ENCODE assay signal across 8 cellular contexts in the genomic region with DNA sequence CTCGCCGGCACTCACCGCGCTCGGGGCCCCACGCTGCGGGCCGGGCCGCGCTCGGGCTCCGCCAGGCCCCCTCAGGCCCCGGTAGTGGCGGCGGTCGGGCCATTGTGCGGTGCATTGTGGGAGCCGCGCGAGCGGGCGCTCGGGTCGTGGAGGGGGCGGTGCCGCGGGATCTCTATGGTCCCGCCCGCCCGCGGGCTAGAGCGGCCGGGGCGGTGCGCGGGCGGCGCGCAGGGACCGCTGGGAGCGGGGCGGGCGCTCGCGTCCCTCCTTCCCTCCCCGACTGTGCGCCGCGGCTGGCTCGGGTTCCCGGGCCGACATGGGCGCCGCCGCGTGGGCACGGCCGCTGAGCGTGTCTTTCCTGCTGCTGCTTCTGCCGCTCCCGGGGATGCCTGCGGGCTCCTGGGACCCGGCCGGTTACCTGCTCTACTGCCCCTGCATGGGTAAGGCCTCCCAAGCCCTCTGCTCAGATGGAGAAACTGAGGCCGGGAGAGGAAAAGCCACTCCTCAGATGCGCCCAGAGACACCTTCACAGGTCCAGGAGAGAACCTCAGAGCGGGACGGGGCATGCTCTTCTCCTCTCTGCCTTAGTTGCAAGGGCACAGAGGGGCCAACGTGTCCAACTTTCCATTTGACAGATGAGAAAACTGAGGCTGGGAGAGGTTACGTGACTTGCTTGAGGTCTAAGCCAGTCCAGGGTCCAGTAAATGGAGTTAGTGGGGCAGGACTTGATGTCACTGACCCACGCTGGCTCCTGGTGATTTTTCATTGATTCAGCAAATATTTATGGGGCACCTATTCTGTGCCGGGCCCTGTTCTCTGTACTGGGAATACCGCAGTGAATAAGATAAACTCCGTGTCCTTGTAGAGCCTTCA. TPM values are rescaled to one million over a fixed set of nuclear protein-coding genes. Genes with fewer than 3 reads are reported as not detected.
DNase-seq lines count a peak whose midpoint lies in the region; ATAC-seq and TF ChIP-seq lines count a peak whose summit lies in the region.

A gene with protein sequence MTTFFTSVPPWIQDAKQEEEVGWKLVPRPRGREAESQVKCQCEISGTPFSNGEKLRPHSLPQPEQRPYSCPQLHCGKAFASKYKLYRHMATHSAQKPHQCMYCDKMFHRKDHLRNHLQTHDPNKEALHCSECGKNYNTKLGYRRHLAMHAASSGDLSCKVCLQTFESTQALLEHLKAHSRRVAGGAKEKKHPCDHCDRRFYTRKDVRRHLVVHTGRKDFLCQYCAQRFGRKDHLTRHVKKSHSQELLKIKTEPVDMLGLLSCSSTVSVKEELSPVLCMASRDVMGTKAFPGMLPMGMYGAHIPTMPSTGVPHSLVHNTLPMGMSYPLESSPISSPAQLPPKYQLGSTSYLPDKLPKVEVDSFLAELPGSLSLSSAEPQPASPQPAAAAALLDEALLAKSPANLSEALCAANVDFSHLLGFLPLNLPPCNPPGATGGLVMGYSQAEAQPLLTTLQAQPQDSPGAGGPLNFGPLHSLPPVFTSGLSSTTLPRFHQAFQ (minus strand): TSS at position 118 of the 873 bp plus-strand sequence. CDS start 5,565 bp downstream, outside the sequence.
A gene (plus strand): TSS at position 255 of the 873 bp plus-strand sequence. CDS start 62 bp downstream, at position 317.

- peak within 1 kb of the TSS; percentile 91 for H3K27ac Mint-ChIP-seq in activated T-helper 2 cell treated with anti-CD3 and anti-CD28 coated beads, Interferon-gamma antibody, Interleukin-2, Interleukin-4, amounts not matched to agents 10 μg/mL and 5 μg/mL and 100 μg/mL, durations not matched to agents 14 hours and 24 hours and 36 hours
- peak within 1 kb of the TSS; percentile 97 to 98 for H3K27ac Mint-ChIP-seq in stimulated activated naive CD8-positive, alpha-beta T cell treated with anti-CD3 and anti-CD28 coated beads, Interleukin-15, amount 100 ng/mL, for 72 hours

- H4K20me1 ChIP-seq in GM23248 (ENCODE audit: insufficient read depth) (no peaks in the 10 kb centered on the region), Karpas-422 (ENCODE audit: insufficient read depth, low read depth, low read length) (peaks cover 13% of the 10 kb centered on the region; the same call in 1 of the 2 replicates), neural cell (ENCODE audit: insufficient read depth) (no peaks in the 10 kb centered on the region)

- H3F3A ChIP-seq in GM23248 (ENCODE audit: insufficient read depth): peaks cover 19% of the 10 kb centered on the region
- no peaks in the 10 kb centered on the region for H3F3A ChIP-seq in neural cell (ENCODE audit: insufficient read depth, low read length, poor library complexity, severe bottlenecking)

- H2AFZ ChIP-seq in GM23248: peak within 1 kb of the TSS; percentile 99
- 0 out of 2 replicates have a peak within 1 kb of the TSS, but pooled peaks have one; percentile 68 for H2AFZ ChIP-seq in Karpas-422 (ENCODE audit: low read length)
- peak within 1 kb of the TSS; percentile 97 for H2AFZ ChIP-seq in neural cell (ENCODE audit: low read depth, low read length)

- peaks cover 64% of the 10 kb centered on the region for H3K4me1 Mint-ChIP-seq in activated T-helper 2 cell treated with anti-CD3 and anti-CD28 coated beads, Interferon-gamma antibody, Interleukin-2, Interleukin-4, amounts not matched to agents 10 μg/mL and 5 μg/mL and 100 μg/mL, durations not matched to agents 14 hours and 24 hours and 36 hours (ENCODE audit: low read depth)
- peaks cover 73% of the 10 kb centered on the region for H3K4me1 Mint-ChIP-seq in stimulated activated naive CD8-positive, alpha-beta T cell treated with anti-CD3 and anti-CD28 coated beads, Interleukin-15, amount 100 ng/mL, for 72 hours

- H3K27me3 ChIP-seq in GM23248 (replicated peaks; ENCODE audit: insufficient read depth) (no peaks in the 10 kb centered on the region), Karpas-422 (ENCODE audit: low read length) (no peaks in the 10 kb centered on the region), neural cell (ENCODE audit: insufficient read depth, low read depth, low read length) (no peaks in the 10 kb centered on the region)

- intact Hi-C loops in activated T-helper 2 cell treated with anti-CD3 and anti-CD28 coated beads, Interferon-gamma antibody, Interleukin-2, Interleukin-4, amounts not matched to agents 10 μg/mL and 5 μg/mL and 100 μg/mL, durations not matched to agents 14 hours and 24 hours and 36 hours (cut with micrococcal nuclease): loop anchor here (1.0 to 5.0 kb wide), 3 partner anchors 24 to 274 kb away; a partner anchor contains a TSS

- ATAC-seq in stimulated activated naive CD8-positive, alpha-beta T cell treated with anti-CD3 and anti-CD28 coated beads, Interleukin-15, amount 100 ng/mL, for 72 hours: peak; percentile 85

- no peaks in the 10 kb centered on the region for H3K27me3 Mint-ChIP-seq in activated T-helper 2 cell treated with anti-CD3 and anti-CD28 coated beads, Interferon-gamma antibody, Interleukin-2, Interleukin-4, amounts not matched to agents 10 μg/mL and 5 μg/mL and 100 μg/mL, durations not matched to agents 14 hours and 24 hours and 36 hours (ENCODE audit: low read depth)
- no peaks in the 10 kb centered on the region for H3K27me3 Mint-ChIP-seq in stimulated activated naive CD8-positive, alpha-beta T cell treated with anti-CD3 and anti-CD28 coated beads, Interleukin-15, amount 100 ng/mL, for 72 hours

- in situ Hi-C loops in GM23248 (cut with MboI): no loop called here

- DNase-seq in ELR (ENCODE audit: low read depth) (peak; percentile 94), GM23248 (peak; percentile 97), Karpas-422 (peak; percentile 96), RWPE1 (ENCODE audit: low spot score) (peak; percentile 99), fibroblast of the aortic adventitia (ENCODE audit: low read depth) (peak; percentile 74)
- peak; percentile 88 for DNase-seq in activated T-helper 2 cell treated with anti-CD3 and anti-CD28 coated beads, Interferon-gamma antibody, Interleukin-2, Interleukin-4, amounts not matched to agents 10 μg/mL and 5 μg/mL and 100 μg/mL, durations not matched to agents 14 hours and 24 hours and 36 hours (ENCODE audit: low spot score)
- peak; percentile 92 to 94 for DNase-seq in stimulated activated naive CD8-positive, alpha-beta T cell treated with anti-CD3 and anti-CD28 coated beads, Interleukin-15, amount 100 ng/mL, for 72 hours

- H3K4me2 ChIP-seq in GM23248 (ENCODE audit: unreplicated experiment) (peak within 1 kb of the TSS; percentile 95), Karpas-422 (ENCODE audit: low read depth, low read length, poor library complexity, severe bottlenecking) (peak within 1 kb of the TSS; percentile 93), neural cell (ENCODE audit: low read length) (peak within 1 kb of the TSS; percentile 98)

- 1% methylated on average over 33 to 56 of the region's 74 CpGs for WGBS in GM23248 (ENCODE audit: low coverage in 1 of 2, low lambda C conversion rate in 2 of 2, missing lambda C conversion rate in 2 of 2), 2 experiments

- CTCF ChIA-PET in RWPE1 (lab: Yijun Ruan, JAX): interaction anchor here (0.6 kb wide), 1 partner anchor 89 kb away, joined by 4 read pairs; no protein-coding TSS in a partner anchor

- H3K36me3 ChIP-seq in GM23248 (ENCODE audit: low read depth) (0 out of 2 replicates have a peak, but pooled peaks cover 4% of the 10 kb centered on the region), Karpas-422 (ENCODE audit: insufficient read depth, low read length) (peaks cover 8% of the 10 kb centered on the region; the same call in 1 of the 2 replicates), neural cell (ENCODE audit: insufficient read depth, low read length) (no peaks in the 10 kb centered on the region)

- H3K4me1 ChIP-seq in GM23248 (ENCODE audit: insufficient read depth) (peaks cover 31% of the 10 kb centered on the region), Karpas-422 (ENCODE audit: low read length) (peaks cover 52% of the 10 kb centered on the region)

- TF ChIP-seq EP300 in neural cell (conservative IDR thresholded peaks at IDR 0.05; ENCODE audit: poor library complexity, severe bottlenecking): peak; percentile 67

- H3K9ac ChIP-seq in GM23248 (peak within 1 kb of the TSS; percentile 98), Karpas-422 (ENCODE audit: low read length) (peak within 1 kb of the TSS; percentile 96), neural cell (ENCODE audit: low read length) (peak within 1 kb of the TSS; percentile 93)

- no peaks in the 10 kb centered on the region for H3K9me3 Mint-ChIP-seq in activated T-helper 2 cell treated with anti-CD3 and anti-CD28 coated beads, Interferon-gamma antibody, Interleukin-2, Interleukin-4, amounts not matched to agents 10 μg/mL and 5 μg/mL and 100 μg/mL, durations not matched to agents 14 hours and 24 hours and 36 hours
- H3K9me3 Mint-ChIP-seq in stimulated activated naive CD8-positive, alpha-beta T cell treated with anti-CD3 and anti-CD28 coated beads, Interleukin-15, amount 100 ng/mL, for 72 hours: no peaks in the 10 kb centered on the region

- POLR2A ChIA-PET in RWPE1 (lab: Yijun Ruan, JAX; ENCODE audit: low non-redundant PET): no interaction called here

- peak within 1 kb of the TSS; percentile 98 for H3K4me3 Mint-ChIP-seq in activated T-helper 2 cell treated with anti-CD3 and anti-CD28 coated beads, Interferon-gamma antibody, Interleukin-2, Interleukin-4, amounts not matched to agents 10 μg/mL and 5 μg/mL and 100 μg/mL, durations not matched to agents 14 hours and 24 hours and 36 hours (ENCODE audit: low read depth)
- peak within 1 kb of the TSS; percentile 92 to 100 for H3K4me3 Mint-ChIP-seq in stimulated activated naive CD8-positive, alpha-beta T cell treated with anti-CD3 and anti-CD28 coated beads, Interleukin-15, amount 100 ng/mL, for 72 hours

- H3K79me2 ChIP-seq in GM23248 (ENCODE audit: insufficient read depth): peaks cover 84% of the 10 kb centered on the region
- peaks cover 87% of the 10 kb centered on the region for H3K79me2 ChIP-seq in Karpas-422 (ENCODE audit: low read length)
- peaks cover 56% of the 10 kb centered on the region for H3K79me2 ChIP-seq in neural cell (replicated peaks; ENCODE audit: insufficient read depth, low read length)

- H3K27ac ChIP-seq in GM23248 (peak within 1 kb of the TSS; percentile 39), Karpas-422 (ENCODE audit: low read length) (peak within 1 kb of the TSS; percentile 92), RWPE1 (peak within 1 kb of the TSS; percentile 76), neural cell (ENCODE audit: low read length) (peak within 1 kb of the TSS; percentile 72)

- no peaks in the 10 kb centered on the region for H3K9me2 ChIP-seq in GM23248 (ENCODE audit: insufficient read depth)
- H3K9me2 ChIP-seq in Karpas-422 (replicated peaks; ENCODE audit: insufficient read depth, low read length): no peaks in the 10 kb centered on the region
- H3K9me2 ChIP-seq in neural cell (ENCODE audit: insufficient read depth, low read length): no peaks in the 10 kb centered on the region

- H3K4me3 ChIP-seq in GM23248 (peak within 1 kb of the TSS; percentile 100), Karpas-422 (ENCODE audit: low read length) (peak within 1 kb of the TSS; percentile 84), fibroblast of the aortic adventitia (ENCODE audit: low read depth, low read length) (peak within 1 kb of the TSS; percentile 100), neural cell (ENCODE audit: low read length) (peak within 1 kb of the TSS; percentile 77)

- TF ChIP-seq RAD21 in neural cell (conservative IDR thresholded peaks at IDR 0.05): peak; percentile 67

- peaks cover 84% of the 10 kb centered on the region for H3K36me3 Mint-ChIP-seq in activated T-helper 2 cell treated with anti-CD3 and anti-CD28 coated beads, Interferon-gamma antibody, Interleukin-2, Interleukin-4, amounts not matched to agents 10 μg/mL and 5 μg/mL and 100 μg/mL, durations not matched to agents 14 hours and 24 hours and 36 hours (ENCODE audit: low read depth)

- H3K9me3 ChIP-seq in GM23248 (ENCODE audit: low read depth) (no peaks in the 10 kb centered on the region), Karpas-422 (ENCODE audit: low read length) (no peaks in the 10 kb centered on the region), neural cell (ENCODE audit: low read length) (no peaks in the 10 kb centered on the region)

- TF ChIP-seq CTCF in RWPE1 (conservative IDR thresholded peaks at IDR 0.05; ENCODE audit: low read depth) (no peak), fibroblast of the aortic adventitia (IDR thresholded peaks at IDR 0.05; ENCODE audit: insufficient read depth, low read length) (peak; percentile 1), neural cell (IDR thresholded peaks at IDR 0.05; ENCODE audit: poor library complexity, severe bottlenecking) (peak; percentile 70)

RNA-seq across cellular contexts. Expression of the first gene that starts in this region (rescaled TPM):
- 2.1 and 4.2 TPM in 2 replicates for total RNA-seq in GM23248 (2014; rRNA removed; shearing (Covaris generic))
- polyA plus RNA-seq in GM23248 (2016; fragmentation: Nextera tagmentation; extraction: Ambion mirVana) (3.7 and 4.1 TPM in 2 replicates), neural cell (2.5 and 2.7 TPM in 2 replicates)
- total RNA-seq in Karpas-422 (2014; rRNA removed; shearing (Covaris generic); ENCODE audit: low replicate concordance): 19.2 and 30.5 TPM in 2 replicates
- total RNA-seq in activated T-helper 2 cell treated with anti-CD3 and anti-CD28 coated beads, Interferon-gamma antibody, Interleukin-2, Interleukin-4, amounts not matched to agents 10 μg/mL and 5 μg/mL and 100 μg/mL, durations not matched to agents 14 hours and 24 hours and 36 hours: 125 and 126 TPM in 2 replicates
- total RNA-seq in fibroblast of the aortic adventitia (ENCODE audit: low replicate concordance): 1.8 and 4.2 TPM in 2 replicates
- 10.5 and 13.3 TPM in 2 replicates for polyA minus RNA-seq in neural cell

RNA-seq across cellular contexts. Expression of the second gene that starts in this region (rescaled TPM):
- total RNA-seq in GM23248 (2014; rRNA removed; shearing (Covaris generic)): 54.1 and 78.4 TPM in 2 replicates
- 32.5 and 35.4 TPM in 2 replicates for polyA plus RNA-seq in GM23248 (2016; fragmentation: Nextera tagmentation; extraction: Ambion mirVana)
- total RNA-seq in Karpas-422 (2014; rRNA removed; shearing (Covaris generic); ENCODE audit: low replicate concordance): 16.7 and 25.8 TPM in 2 replicates
- 67.4 and 68.8 TPM in 2 replicates for total RNA-seq in activated T-helper 2 cell treated with anti-CD3 and anti-CD28 coated beads, Interferon-gamma antibody, Interleukin-2, Interleukin-4, amounts not matched to agents 10 μg/mL and 5 μg/mL and 100 μg/mL, durations not matched to agents 14 hours and 24 hours and 36 hours
- total RNA-seq in fibroblast of the aortic adventitia (ENCODE audit: low replicate concordance): 15.2 and 47.8 TPM in 2 replicates
- polyA plus RNA-seq in neural cell: 14.0 and 15.5 TPM in 2 replicates
- polyA minus RNA-seq in neural cell: 25.8 and 27.5 TPM in 2 replicates

Comparison
In these comparisons a context has a peak if more than half of its experiments do, and no peak if none do; other contexts are left out.
1. Peak in every context shown above with its lines: DNase-seq, ATAC-seq, H3K4me3 ChIP-seq and H3K27ac ChIP-seq.
2. H3K27ac ChIP-seq: peak in every context shown above with its lines; median percentile 92 in Karpas-422; 76 in RWPE1; 72 in neural cell; 39 in GM23248.